Comparison of ENCODE assay signal across 8 cellular contexts in the genomic region with DNA sequence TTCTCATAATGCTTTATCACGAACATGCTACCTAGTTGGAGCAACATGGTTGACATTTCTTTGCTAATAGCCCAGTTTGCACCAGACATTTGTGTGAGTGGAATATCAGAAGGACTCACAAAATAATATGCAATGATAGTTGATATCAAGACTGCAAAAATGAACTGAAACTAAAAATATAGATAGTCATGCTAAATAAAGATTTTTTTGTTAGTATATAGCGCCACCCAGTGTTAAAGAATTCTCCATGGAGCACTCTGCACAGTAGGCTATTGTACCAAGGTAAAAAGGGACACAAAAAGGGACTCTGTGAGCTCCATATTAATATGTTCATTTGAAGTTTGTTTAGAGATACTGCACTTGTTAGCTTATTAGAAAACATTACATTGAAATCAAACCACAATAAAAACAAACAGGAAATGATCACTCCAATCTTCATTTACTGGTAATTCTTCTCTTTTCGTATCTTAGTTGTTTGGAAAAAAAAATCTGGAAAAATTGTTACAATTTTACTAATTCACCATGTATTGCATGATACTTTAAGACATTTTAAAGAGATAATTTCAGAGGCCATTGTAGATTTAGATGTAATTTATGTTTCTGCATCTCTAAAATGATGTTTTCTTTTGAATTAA.
A peak's percentile ranks its signal among the peaks of the same experiment; 100 is the strongest.
DNase-seq lines count a peak whose midpoint lies in the region; ATAC-seq and TF ChIP-seq lines count a peak whose summit lies in the region.

No MANE protein-coding gene starts in this region.

- peak; percentile 65; the same call in 1 of the 3 replicates for ATAC-seq in RWPE2 (ENCODE audit: low read depth)
- ATAC-seq in HG03442 (IDR thresholded peaks at IDR 0.05; ENCODE audit: unreplicated experiment) = no peak
- ATAC-seq in GM21825 (IDR thresholded peaks at IDR 0.05; ENCODE audit: unreplicated experiment) = no peak
- no peak for ATAC-seq in HG02763 (IDR thresholded peaks at IDR 0.05; ENCODE audit: unreplicated experiment)

- H3K4me1 ChIP-seq in RWPE2 (ENCODE audit: insufficient read depth, poor library complexity, severe bottlenecking) = no peaks in the 10 kb centered on the region

- no peak overlapping the region for H3K27ac ChIP-seq in RWPE2 (ENCODE audit: poor library complexity, severe bottlenecking)

- H3K9me3 ChIP-seq in RWPE2 (ENCODE audit: severe bottlenecking) = no peaks in the 10 kb centered on the region

- H3K27me3 ChIP-seq in RWPE2 (ENCODE audit: insufficient read depth, poor library complexity, severe bottlenecking) = no peaks in the 10 kb centered on the region

- H3K4me3 ChIP-seq in Jurkat, Clone E6-1 (ENCODE audit: low read length) = no peak overlapping the region
- H3K4me3 ChIP-seq in RWPE2 (ENCODE audit: severe bottlenecking) (no peak overlapping the region), fibroblast of pulmonary artery (replicated peaks; ENCODE audit: low read depth, low read length) (peak overlapping the region; percentile 35)

- DNase-seq in ELR (ENCODE audit: low read depth) (peak; percentile 54), RWPE2 (ENCODE audit: low spot score) (no peak), fibroblast of pulmonary artery (ENCODE audit: low read depth) (peak; percentile 52), retina (peak; percentile 54)
- peak; percentile 19 for DNase-seq in Jurkat, Clone E6-1 (ENCODE audit: low read depth, low spot score)

- TF ChIP-seq CTCF in RWPE2 (IDR thresholded peaks at IDR 0.05; ENCODE audit: poor library complexity, severe bottlenecking) = peak; percentile 74
- TF ChIP-seq CTCF in fibroblast of pulmonary artery (IDR thresholded peaks at IDR 0.05; ENCODE audit: low read length, missing control alignments) = peak; percentile 57

- H3K36me3 ChIP-seq in RWPE2 (ENCODE audit: low read depth) = no peaks in the 10 kb centered on the region
